Comparison of ENCODE assay signal across 35 cellular contexts in genomic region chr7:40566879-40567278, GRCh38.
"Had no signal": no experiment of that assay in that cellular context is flagged by ENCODE, and none has a peak within 500 bp of the region (broad histone marks: within the 10 kb centered on the region; RNA-seq: fewer than 3 reads in every experiment).

No MANE protein-coding gene starts in this region.

- H3K27me3 Mint-ChIP-seq: activated CD4-positive, alpha-beta memory T cell treated with anti-CD3 and anti-CD28 coated beads, Interleukin-2, amount 10 ng/mL, durations not matched to agents 7 days and 5 days; activated CD4-positive, alpha-beta T cell treated with anti-CD3 and anti-CD28 coated beads for 36 hours; activated CD8-positive, alpha-beta memory T cell treated with anti-CD3 and anti-CD28 coated beads, Interleukin-2, amount 10 ng/mL, durations not matched to agents 7 days and 5 days; activated naive CD4-positive, alpha-beta T cell treated with anti-CD3 and anti-CD28 coated beads, Interleukin-2, amount 10 ng/mL, durations not matched to agents 7 days and 5 days; activated naive CD4-positive, alpha-beta T cell treated with anti-CD3 and anti-CD28 coated beads, Interleukin-2, amount 50 U/mL, for 24 hours; activated naive CD8-positive, alpha-beta T cell; activated naive CD8-positive, alpha-beta T cell treated with anti-CD3 and anti-CD28 coated beads, Interleukin-2, amount 50 U/mL, for 24 hours; activated T-cell treated with anti-CD3 and anti-CD28 coated beads, Interleukin-2, amount 50 U/mL, for 24 hours; brain had no signal

- H3K36me3 Mint-ChIP-seq: activated CD8-positive, alpha-beta memory T cell treated with anti-CD3 and anti-CD28 coated beads, Interleukin-2, amount 10 ng/mL, durations not matched to agents 7 days and 5 days; activated naive CD4-positive, alpha-beta T cell treated with anti-CD3 and anti-CD28 coated beads, Interleukin-2, amount 10 ng/mL, durations not matched to agents 7 days and 5 days; activated naive CD4-positive, alpha-beta T cell treated with anti-CD3 and anti-CD28 coated beads, Interleukin-2, amount 50 U/mL, for 24 hours; activated naive CD8-positive, alpha-beta T cell; brain; WTC11 had no signal

- H3K9me3 ChIP-seq: ascending aorta had no signal

- H3K4me1 Mint-ChIP-seq: activated CD4-positive, alpha-beta memory T cell treated with anti-CD3 and anti-CD28 coated beads, Interleukin-2, amount 10 ng/mL, durations not matched to agents 7 days and 5 days; activated CD4-positive, alpha-beta T cell treated with anti-CD3 and anti-CD28 coated beads for 36 hours; activated naive CD4-positive, alpha-beta T cell treated with anti-CD3 and anti-CD28 coated beads, Interleukin-2, amount 10 ng/mL, durations not matched to agents 7 days and 5 days; activated naive CD4-positive, alpha-beta T cell treated with anti-CD3 and anti-CD28 coated beads, Interleukin-2, amount 50 U/mL, for 24 hours; activated naive CD8-positive, alpha-beta T cell treated with anti-CD3 and anti-CD28 coated beads, Interleukin-2, amount 50 U/mL, for 24 hours had no signal

- ATAC-seq: activated CD4-positive, alpha-beta T cell treated with anti-CD3 and anti-CD28 coated beads for 36 hours; activated CD4-positive, CD25-positive, alpha-beta regulatory T cell treated with anti-CD3 and anti-CD28 coated beads, Interleukin-2, amount 50 U/mL, for 24 hours; activated CD8-positive, alpha-beta memory T cell treated with anti-CD3 and anti-CD28 coated beads, Interleukin-2, amount 10 ng/mL, durations not matched to agents 7 days and 5 days; activated CD8-positive, alpha-beta T cell treated with anti-CD3 and anti-CD28 coated beads, Interleukin-2, amount 10 ng/mL, durations not matched to agents 7 days and 5 days; activated naive CD8-positive, alpha-beta T cell treated with anti-CD3 and anti-CD28 coated beads, Interleukin-2, amount 50 U/mL, for 24 hours; WTC11 had no signal

- H3K4me3 ChIP-seq: ascending aorta had no signal

- H3K27me3 ChIP-seq: ascending aorta had no signal

- H3K9me3 Mint-ChIP-seq: activated naive CD4-positive, alpha-beta T cell treated with anti-CD3 and anti-CD28 coated beads, Interleukin-2, amount 10 ng/mL, durations not matched to agents 7 days and 5 days; activated naive CD4-positive, alpha-beta T cell treated with anti-CD3 and anti-CD28 coated beads, Interleukin-2, amount 50 U/mL, for 24 hours; activated naive CD8-positive, alpha-beta T cell treated with anti-CD3 and anti-CD28 coated beads, Interleukin-2, amount 50 U/mL, for 24 hours; activated T-helper 2 cell treated with anti-CD3 and anti-CD28 coated beads, Interferon-gamma antibody, Interleukin-2, Interleukin-4, amounts not matched to agents 10 μg/mL and 5 μg/mL and 100 μg/mL, durations not matched to agents 14 hours and 24 hours and 36 hours; WTC11 had no signal

- DNase-seq: activated CD4-positive, alpha-beta memory T cell treated with anti-CD3 and anti-CD28 coated beads, Interleukin-2, amount 10 ng/mL, durations not matched to agents 7 days and 5 days; activated CD4-positive, alpha-beta T cell treated with anti-CD3 and anti-CD28 coated beads for 1 hour; activated CD4-positive, alpha-beta T cell treated with anti-CD3 and anti-CD28 coated beads for 36 hours; activated CD4-positive, alpha-beta T cell treated with anti-CD3 and anti-CD28 coated beads for 48 hours; activated CD4-positive, alpha-beta T cell treated with anti-CD3 and anti-CD28 coated beads, Interleukin-2, amount 10 ng/mL, durations not matched to agents 7 days and 5 days; activated CD4-positive, alpha-beta T cell treated with anti-CD3 and anti-CD28 coated beads, Interleukin-2, amount 50 U/mL, for 48 hours; activated CD4-positive, CD25-positive, alpha-beta regulatory T cell; activated CD8-positive, alpha-beta memory T cell treated with anti-CD3 and anti-CD28 coated beads for 24 hours; activated CD8-positive, alpha-beta memory T cell treated with anti-CD3 and anti-CD28 coated beads, Interleukin-2, amount 10 ng/mL, durations not matched to agents 7 days and 5 days; activated CD8-positive, alpha-beta memory T cell treated with anti-CD3 and anti-CD28 coated beads, Interleukin-2, amount 50 U/mL, for 48 hours; activated CD8-positive, alpha-beta T cell treated with anti-CD3 and anti-CD28 coated beads, Interleukin-2, amount 10 ng/mL, durations not matched to agents 7 days and 5 days; activated effector memory CD4-positive, alpha-beta T cell treated with Interleukin-2 at 50 U/mL for 16 hours; activated gamma-delta T cell; activated naive CD4-positive, alpha-beta T cell treated with anti-CD3 and anti-CD28 coated beads, Interleukin-2, amount 10 ng/mL, durations not matched to agents 7 days and 5 days; activated naive CD4-positive, alpha-beta T cell treated with Interleukin-2 at 50 U/mL for 16 hours; activated naive CD8-positive, alpha-beta T cell treated with anti-CD3 and anti-CD28 coated beads, Interleukin-2, amount 10 ng/mL, durations not matched to agents 7 days and 5 days; activated naive CD8-positive, alpha-beta T cell treated with anti-CD3 and anti-CD28 coated beads, Interleukin-2, amount 50 U/mL, for 24 hours; activated T-cell treated with anti-CD3 and anti-CD28 coated beads, Interleukin-2, amount 50 U/mL, for 24 hours; activated T-cell treated with anti-CD3 and anti-CD28 coated beads, Interleukin-2, amount 50 U/mL, for 48 hours; amygdala; anterior cingulate cortex; central memory CD4-positive, alpha-beta T cell; T-helper 1 cell; T-helper 2 cell; T-helper 9 cell; WERI-Rb-1 had no signal

- H3K27ac Mint-ChIP-seq: activated CD4-positive, alpha-beta memory T cell treated with anti-CD3 and anti-CD28 coated beads, Interleukin-2, amount 10 ng/mL, durations not matched to agents 7 days and 5 days; activated CD4-positive, alpha-beta T cell treated with anti-CD3 and anti-CD28 coated beads for 36 hours; activated CD4-positive, alpha-beta T cell treated with anti-CD3 and anti-CD28 coated beads, Interleukin-2, amount 10 ng/mL, durations not matched to agents 7 days and 5 days; activated CD8-positive, alpha-beta memory T cell treated with anti-CD3 and anti-CD28 coated beads, Interleukin-2, amount 10 ng/mL, durations not matched to agents 7 days and 5 days; activated CD8-positive, alpha-beta T cell treated with anti-CD3 and anti-CD28 coated beads, Interleukin-2, amount 10 ng/mL, durations not matched to agents 7 days and 5 days; activated naive CD4-positive, alpha-beta T cell treated with anti-CD3 and anti-CD28 coated beads, Interleukin-2, amount 10 ng/mL, durations not matched to agents 7 days and 5 days; activated naive CD4-positive, alpha-beta T cell treated with anti-CD3 and anti-CD28 coated beads, Interleukin-2, amount 50 U/mL, for 24 hours; activated naive CD8-positive, alpha-beta T cell; activated T-cell treated with anti-CD3 and anti-CD28 coated beads, Interleukin-2, amount 50 U/mL, for 24 hours; activated T-helper 2 cell treated with anti-CD3 and anti-CD28 coated beads, Interferon-gamma antibody, Interleukin-2, Interleukin-4, amounts not matched to agents 10 μg/mL and 5 μg/mL and 100 μg/mL, durations not matched to agents 14 hours and 24 hours and 36 hours; brain; T-helper 1 cell treated with Interleukin-12 subunit alpha and Interleukin-12 subunit beta and Interleukin-4 antibody, amounts not matched to agents 30 μg/mL and 1 μg/mL, for 36 hours; T-helper 2 cell treated with Interferon-gamma antibody and Interleukin-4, amounts not matched to agents 5 μg/mL and 100 μg/mL, for 36 hours; WTC11 had no signal

- H3K4me3 Mint-ChIP-seq: activated CD4-positive, alpha-beta memory T cell treated with anti-CD3 and anti-CD28 coated beads, Interleukin-2, amount 10 ng/mL, durations not matched to agents 7 days and 5 days; activated CD4-positive, alpha-beta T cell treated with anti-CD3 and anti-CD28 coated beads for 36 hours; activated CD4-positive, alpha-beta T cell treated with anti-CD3 and anti-CD28 coated beads, Interleukin-2, amount 10 ng/mL, durations not matched to agents 7 days and 5 days; activated CD8-positive, alpha-beta memory T cell treated with anti-CD3 and anti-CD28 coated beads, Interleukin-2, amount 10 ng/mL, durations not matched to agents 7 days and 5 days; activated CD8-positive, alpha-beta T cell treated with anti-CD3 and anti-CD28 coated beads, Interleukin-2, amount 10 ng/mL, durations not matched to agents 7 days and 5 days; activated naive CD4-positive, alpha-beta T cell treated with anti-CD3 and anti-CD28 coated beads, Interleukin-2, amount 10 ng/mL, durations not matched to agents 7 days and 5 days; activated naive CD4-positive, alpha-beta T cell treated with anti-CD3 and anti-CD28 coated beads, Interleukin-2, amount 50 U/mL, for 24 hours; activated naive CD8-positive, alpha-beta T cell; activated naive CD8-positive, alpha-beta T cell treated with anti-CD3 and anti-CD28 coated beads, Interleukin-2, amount 10 ng/mL, durations not matched to agents 7 days and 5 days; activated naive CD8-positive, alpha-beta T cell treated with anti-CD3 and anti-CD28 coated beads, Interleukin-2, amount 50 U/mL, for 24 hours; activated T-cell treated with anti-CD3 and anti-CD28 coated beads, Interleukin-2, amount 50 U/mL, for 24 hours; brain; T-helper 1 cell treated with Interleukin-12 subunit alpha and Interleukin-12 subunit beta and Interleukin-4 antibody, amounts not matched to agents 30 μg/mL and 1 μg/mL, for 36 hours; T-helper 2 cell treated with Interferon-gamma antibody and Interleukin-4, amounts not matched to agents 5 μg/mL and 100 μg/mL, for 36 hours; WTC11 had no signal

- H3K36me3 ChIP-seq: ascending aorta, WERI-Rb-1 had no signal

- H3K27ac ChIP-seq: WERI-Rb-1 had no signal
